ENCODE assay signal across 12 cellular contexts in genomic region chr16:2829501-2830354, GRCh38. TPM values are rescaled to one million over a fixed set of nuclear protein-coding genes. Genes with fewer than 3 reads are reported as not detected.
DNase-seq lines count a peak whose midpoint lies in the region; ATAC-seq and TF ChIP-seq lines count a peak whose summit lies in the region.
"Had no signal": no experiment of that assay in that cellular context is flagged by ENCODE, and none has a peak within 500 bp of the region (broad histone marks: within the 10 kb centered on the region; RNA-seq: fewer than 3 reads in every experiment).

ZG16B (plus strand) TSS chr16:2830303; CDS start chr16:2830442, 139 bp downstream.

- H3K9me3 ChIP-seq in suprapubic skin (no peaks in the 10 kb centered on the region), GM23248 (ENCODE audit: low read depth) (no peaks in the 10 kb centered on the region), left ventricle myocardium inferior (replicated peaks) (no peaks in the 10 kb centered on the region)
- H3K9me3 ChIP-seq: SJCRH30 had no signal

- H3K4me2 ChIP-seq in GM23248 (ENCODE audit: unreplicated experiment), result no peak within 1 kb of the TSS

- TF ChIP-seq EP300 in suprapubic skin (IDR thresholded peaks at IDR 0.05), result no peak

- POLR2A ChIA-PET in activated CD8-positive, alpha-beta T cell treated with anti-CD3 and anti-CD28 coated beads, Interleukin-2, amount 10 ng/mL, durations not matched to agents 7 days and 5 days (lab: Charles Lee), result no interaction called here
- POLR2A ChIA-PET in activated CD8-positive, alpha-beta T cell treated with anti-CD3 and anti-CD28 coated beads for 36 hours (lab: Charles Lee), result interaction anchor here (0.9 to 1.6 kb wide), 3 partner anchors 19 to 65 kb away, joined by 3 to 4 read pairs (median 3); partner anchors contain the start of gene PRSS41

- WGBS in suprapubic skin, result 23% methylated on average over 9 of the region's 32 CpGs
- WGBS in GM23248 (ENCODE audit: low coverage in 1 of 2, low lambda C conversion rate in 2 of 2, missing lambda C conversion rate in 2 of 2), 2 experiments, result 55 to 56% methylated on average over 31 to 32 of the region's 32 CpGs

- H3K27ac Mint-ChIP-seq in activated CD8-positive, alpha-beta T cell treated with anti-CD3 and anti-CD28 coated beads, Interleukin-2, amount 10 ng/mL, durations not matched to agents 7 days and 5 days, result peak within 1 kb of the TSS; percentile 57
- no peak within 1 kb of the TSS for H3K27ac Mint-ChIP-seq in activated CD8-positive, alpha-beta T cell treated with anti-CD3 and anti-CD28 coated beads for 36 hours
- H3K27ac Mint-ChIP-seq: activated CD4-positive, alpha-beta T cell treated with anti-CD3 and anti-CD28 coated beads for 36 hours; effector memory CD8-positive, alpha-beta T cell had no signal

- H3K4me1 Mint-ChIP-seq in activated CD8-positive, alpha-beta T cell treated with anti-CD3 and anti-CD28 coated beads, Interleukin-2, amount 10 ng/mL, durations not matched to agents 7 days and 5 days (ENCODE audit: low read depth), result peaks cover 11% of the 10 kb centered on the region
- no peaks in the 10 kb centered on the region for H3K4me1 Mint-ChIP-seq in activated CD8-positive, alpha-beta T cell treated with anti-CD3 and anti-CD28 coated beads for 36 hours (ENCODE audit: low read depth)
- H3K4me1 Mint-ChIP-seq: activated CD4-positive, alpha-beta T cell treated with anti-CD3 and anti-CD28 coated beads for 36 hours had no signal

- peak within 1 kb of the TSS; percentile 55 for H3K27ac ChIP-seq in suprapubic skin
- H3K27ac ChIP-seq in GM23248, result no peak within 1 kb of the TSS
- H3K27ac ChIP-seq in left ventricle myocardium inferior (replicated peaks), result no peak within 1 kb of the TSS
- H3K27ac ChIP-seq: SJCRH30 had no signal

- no peak within 1 kb of the TSS for H3K9ac ChIP-seq in GM23248

- no peaks in the 10 kb centered on the region for H3K9me2 ChIP-seq in GM23248 (ENCODE audit: insufficient read depth)

- intact Hi-C loops in activated CD8-positive, alpha-beta T cell treated with anti-CD3 and anti-CD28 coated beads for 36 hours (cut with micrococcal nuclease), result no loop called here
- intact Hi-C loops in T-helper 1 cell treated with Interleukin-12 subunit alpha and Interleukin-12 subunit beta and Interleukin-4 antibody, amounts not matched to agents 30 ng/mL and 1 ng/mL, for 36 hours (cut with micrococcal nuclease), result no loop called here
- intact Hi-C loops in left ventricle myocardium inferior (cut with micrococcal nuclease), result no loop called here

- no peak within 1 kb of the TSS for H2AFZ ChIP-seq in GM23248

- peak; percentile 47 for ATAC-seq in activated CD8-positive, alpha-beta T cell treated with anti-CD3 and anti-CD28 coated beads, Interleukin-2, amount 10 ng/mL, durations not matched to agents 7 days and 5 days
- no peak for ATAC-seq in activated CD8-positive, alpha-beta T cell treated with anti-CD3 and anti-CD28 coated beads for 36 hours
- ATAC-seq: activated CD4-positive, alpha-beta T cell treated with anti-CD3 and anti-CD28 coated beads for 36 hours; effector memory CD8-positive, alpha-beta T cell; naive thymus-derived CD4-positive, alpha-beta T cell had no signal

- H3K4me3 Mint-ChIP-seq in activated CD8-positive, alpha-beta T cell treated with anti-CD3 and anti-CD28 coated beads, Interleukin-2, amount 10 ng/mL, durations not matched to agents 7 days and 5 days, result peak within 1 kb of the TSS; percentile 40
- H3K4me3 Mint-ChIP-seq in activated CD8-positive, alpha-beta T cell treated with anti-CD3 and anti-CD28 coated beads for 36 hours, result no peak within 1 kb of the TSS
- H3K4me3 Mint-ChIP-seq: activated CD4-positive, alpha-beta T cell treated with anti-CD3 and anti-CD28 coated beads for 36 hours; effector memory CD8-positive, alpha-beta T cell had no signal

- H4K20me1 ChIP-seq in GM23248 (ENCODE audit: insufficient read depth), result no peaks in the 10 kb centered on the region

- TF ChIP-seq POLR2A in suprapubic skin (IDR thresholded peaks at IDR 0.05), result no peak

- H3K27me3 ChIP-seq in suprapubic skin (peaks cover 26% of the 10 kb centered on the region), GM23248 (replicated peaks; ENCODE audit: insufficient read depth) (peaks cover 16% of the 10 kb centered on the region), left ventricle myocardium inferior (ENCODE audit: low read depth) (peaks cover 77% of the 10 kb centered on the region)

- in situ Hi-C loops in GM23248 (cut with MboI), result no loop called here

- H3K9me3 Mint-ChIP-seq in activated CD8-positive, alpha-beta T cell treated with anti-CD3 and anti-CD28 coated beads, Interleukin-2, amount 10 ng/mL, durations not matched to agents 7 days and 5 days (ENCODE audit: insufficient read depth), result no peaks in the 10 kb centered on the region
- no peaks in the 10 kb centered on the region for H3K9me3 Mint-ChIP-seq in activated CD8-positive, alpha-beta T cell treated with anti-CD3 and anti-CD28 coated beads for 36 hours
- H3K9me3 Mint-ChIP-seq: effector memory CD8-positive, alpha-beta T cell had no signal

- H3K4me1 ChIP-seq in suprapubic skin, result peaks cover 8% of the 10 kb centered on the region
- H3K4me1 ChIP-seq in GM23248 (ENCODE audit: insufficient read depth), result no peaks in the 10 kb centered on the region
- H3K4me1 ChIP-seq in left ventricle myocardium inferior, result no peaks in the 10 kb centered on the region
- H3K4me1 ChIP-seq: SJCRH30 had no signal

- no peaks in the 10 kb centered on the region for H3K27me3 Mint-ChIP-seq in activated CD8-positive, alpha-beta T cell treated with anti-CD3 and anti-CD28 coated beads, Interleukin-2, amount 10 ng/mL, durations not matched to agents 7 days and 5 days (ENCODE audit: low read depth)
- peaks cover 4% of the 10 kb centered on the region for H3K27me3 Mint-ChIP-seq in activated CD8-positive, alpha-beta T cell treated with anti-CD3 and anti-CD28 coated beads for 36 hours

- no peaks in the 10 kb centered on the region for H3K79me2 ChIP-seq in GM23248 (ENCODE audit: insufficient read depth)

- no peak for TF ChIP-seq CTCF in activated CD8-positive, alpha-beta T cell treated with anti-CD3 and anti-CD28 coated beads for 36 hours (IDR thresholded peaks at IDR 0.05)
- no peak for TF ChIP-seq CTCF in suprapubic skin (IDR thresholded peaks at IDR 0.05)
- TF ChIP-seq CTCF in left ventricle myocardium inferior (IDR thresholded peaks at IDR 0.05; ENCODE audit: borderline replicate concordance), result no peak

- H3K36me3 ChIP-seq in suprapubic skin (no peaks in the 10 kb centered on the region), GM23248 (ENCODE audit: low read depth) (no peaks in the 10 kb centered on the region), left ventricle myocardium inferior (no peaks in the 10 kb centered on the region)
- H3K36me3 ChIP-seq: SJCRH30 had no signal

- CTCF ChIA-PET in activated CD8-positive, alpha-beta T cell treated with anti-CD3 and anti-CD28 coated beads, Interleukin-2, amount 10 ng/mL, durations not matched to agents 7 days and 5 days (lab: Charles Lee), result interaction anchor here (0.8 to 1.9 kb wide), 2 partner anchors 9 to 38 kb away, joined by 4 to 8 read pairs; no protein-coding TSS in a partner anchor
- CTCF ChIA-PET in activated CD8-positive, alpha-beta T cell treated with anti-CD3 and anti-CD28 coated beads for 36 hours (lab: Charles Lee), result interaction anchor here (1.0 kb wide), 1 partner anchor 10 kb away, joined by 4 read pairs; no protein-coding TSS in a partner anchor

- no peak for DNase-seq in activated CD8-positive, alpha-beta T cell treated with anti-CD3 and anti-CD28 coated beads, Interleukin-2, amount 10 ng/mL, durations not matched to agents 7 days and 5 days
- DNase-seq in activated CD8-positive, alpha-beta T cell treated with anti-CD3 and anti-CD28 coated beads for 36 hours, result no peak
- peak; percentile 37 for DNase-seq in hepatic stellate cell (ENCODE audit: low spot score)
- peak in 1 of 2 donors; percentile 56 for DNase-seq in suprapubic skin (ENCODE audit: low spot score in 2 of 2)
- no peak for DNase-seq in GM23248
- no peak for DNase-seq in DMS 273 (lab: John Stamatoyannopoulos, UW; ENCODE audit: unreplicated experiment)
- DNase-seq in left ventricle myocardium inferior, result no peak
- DNase-seq: activated CD4-positive, alpha-beta T cell treated with anti-CD3 and anti-CD28 coated beads for 36 hours; effector memory CD8-positive, alpha-beta T cell; naive thymus-derived CD4-positive, alpha-beta T cell; SJCRH30 had no signal

- H3K4me3 ChIP-seq in suprapubic skin (no peak within 1 kb of the TSS), GM23248 (no peak within 1 kb of the TSS), left ventricle myocardium inferior (no peak within 1 kb of the TSS)
- H3K4me3 ChIP-seq: SJCRH30 had no signal

- peaks cover 4% of the 10 kb centered on the region for H3K36me3 Mint-ChIP-seq in activated CD8-positive, alpha-beta T cell treated with anti-CD3 and anti-CD28 coated beads, Interleukin-2, amount 10 ng/mL, durations not matched to agents 7 days and 5 days (ENCODE audit: low read depth)
- no peaks in the 10 kb centered on the region for H3K36me3 Mint-ChIP-seq in activated CD8-positive, alpha-beta T cell treated with anti-CD3 and anti-CD28 coated beads for 36 hours (ENCODE audit: low read depth)

- H3F3A ChIP-seq in GM23248 (ENCODE audit: insufficient read depth), result no peaks in the 10 kb centered on the region

RNA-seq across cellular contexts. Expression of gene ZG16B, which starts in this region (rescaled TPM):
- 1 to 10 TPM; 2.9 to 3.7 TPM for total RNA-seq in activated CD8-positive, alpha-beta T cell treated with anti-CD3 and anti-CD28 coated beads, Interleukin-2, amount 10 ng/mL, durations not matched to agents 7 days and 5 days
- total RNA-seq in activated CD8-positive, alpha-beta T cell treated with anti-CD3 and anti-CD28 coated beads for 36 hours, result 1 to 10 TPM in 1 of 2 experiments, under 1 TPM in 1; 0.97 to 2.1 TPM
- total RNA-seq in T-helper 1 cell treated with Interleukin-12 subunit alpha and Interleukin-12 subunit beta and Interleukin-4 antibody, amounts not matched to agents 30 ng/mL and 1 ng/mL, for 36 hours, result 23.2 and 24.3 TPM in 2 replicates
- total RNA-seq in suprapubic skin, result 10 to 100 TPM; 17.7 to 80.5 (median 23.4) TPM
- not detected in 2 replicates for total RNA-seq in GM23248 (2014; rRNA removed; shearing (Covaris generic))
- not detected in 2 replicates for polyA plus RNA-seq in GM23248 (2016; fragmentation: Nextera tagmentation; extraction: Ambion mirVana)
- 0.27 TPM for total RNA-seq in left ventricle myocardium inferior
- total RNA-seq: SJCRH30 had no signal
- polyA plus RNA-seq: naive thymus-derived CD4-positive, alpha-beta T cell had no signal
